ENCODE assay signal across 20 cellular contexts in genomic region chr16:4647661-4647965, GRCh38. TPM values are rescaled to one million over a fixed set of nuclear protein-coding genes. Genes with fewer than 3 reads are reported as not detected.
DNase-seq lines count a peak whose midpoint lies in the region; ATAC-seq and TF ChIP-seq lines count a peak whose summit lies in the region.
"Had no signal": no experiment of that assay in that cellular context is flagged by ENCODE, and none has a peak within 500 bp of the region (broad histone marks: within the 10 kb centered on the region; RNA-seq: fewer than 3 reads in every experiment).

No MANE protein-coding gene starts in this region.

- no peaks in the 10 kb centered on the region for H3K23me2 ChIP-seq in H9 (ENCODE audit: insufficient read length, low read depth, low read length, poor library complexity, severe bottlenecking)

- no peak overlapping the region for H3K4me3 Mint-ChIP-seq in activated CD4-positive, alpha-beta T cell treated with anti-CD3 and anti-CD28 coated beads for 36 hours
- H3K4me3 Mint-ChIP-seq in H9 = no peak overlapping the region
- H3K4me3 Mint-ChIP-seq in glutamatergic neuron (ENCODE audit: unreplicated experiment) = no peak overlapping the region
- H3K4me3 Mint-ChIP-seq in stimulated activated effector memory CD8-positive, alpha-beta T cell treated with anti-CD3 and anti-CD28 coated beads, Interleukin-12 subunit alpha, Interleukin-12 subunit beta, amount 100 ng/mL, for 72 hours = no peak overlapping the region
- H3K4me3 Mint-ChIP-seq: CD8-positive, alpha-beta memory T cell had no signal

- POLR2A ChIA-PET in activated CD4-positive, alpha-beta T cell treated with anti-CD3 and anti-CD28 coated beads for 36 hours (lab: Charles Lee) = no interaction called here

- no peaks in the 10 kb centered on the region; the same call in 1 of the 2 replicates for H3K79me2 ChIP-seq in H9 (ENCODE audit: insufficient read depth, low read length)

- no peak overlapping the region for H4K8ac ChIP-seq in H9 (replicated peaks; ENCODE audit: insufficient read length, low read depth, low read length)
- H4K8ac ChIP-seq in neuronal stem cell (ENCODE audit: low read depth, low read length) = no peak overlapping the region

- no CpG with 5 or more reads among the region's 8 CpGs for whole genome bisulfite sequencing in H9 (ENCODE audit: extremely low coverage, insufficient read length, low lambda C conversion rate)
- no CpG with 5 or more reads among the region's 8 CpGs for WGBS in neuronal stem cell (ENCODE audit: extremely low coverage in 2 of 2, insufficient read length in 2 of 2, insufficient replicate concordance in 1 of 2), 2 donors

- H3K18ac ChIP-seq in H9 (ENCODE audit: insufficient read length, low read depth, low read length) = no peak overlapping the region
- H3K18ac ChIP-seq in neuronal stem cell (ENCODE audit: low read length) = no peak overlapping the region

- H3K79me1 ChIP-seq in H9 (ENCODE audit: insufficient read depth, low read depth, low read length, poor library complexity, severe bottlenecking) = no peaks in the 10 kb centered on the region
- peaks cover 17% of the 10 kb centered on the region for H3K79me1 ChIP-seq in neuronal stem cell (ENCODE audit: low read depth, low read length)

- intact Hi-C loops in activated CD4-positive, alpha-beta T cell treated with anti-CD3 and anti-CD28 coated beads for 36 hours (cut with DNase I, micrococcal nuclease) = no loop called here

- H3K9me3 Mint-ChIP-seq in activated CD4-positive, alpha-beta T cell treated with anti-CD3 and anti-CD28 coated beads for 36 hours (ENCODE audit: low read depth) = no peaks in the 10 kb centered on the region
- H3K9me3 Mint-ChIP-seq in H9 = no peaks in the 10 kb centered on the region; a peak in 2 of 5 replicates
- H3K9me3 Mint-ChIP-seq in glutamatergic neuron (ENCODE audit: unreplicated experiment) = peaks cover 10% of the 10 kb centered on the region
- H3K9me3 Mint-ChIP-seq in stimulated activated effector memory CD8-positive, alpha-beta T cell treated with anti-CD3 and anti-CD28 coated beads, Interleukin-12 subunit alpha, Interleukin-12 subunit beta, amount 100 ng/mL, for 72 hours = no peaks in the 10 kb centered on the region
- H3K9me3 Mint-ChIP-seq: CD8-positive, alpha-beta memory T cell had no signal

- H3K4me1 Mint-ChIP-seq in activated CD4-positive, alpha-beta T cell treated with anti-CD3 and anti-CD28 coated beads for 36 hours = peaks cover 31% of the 10 kb centered on the region
- no peaks in the 10 kb centered on the region for H3K4me1 Mint-ChIP-seq in H9
- H3K4me1 Mint-ChIP-seq in glutamatergic neuron (ENCODE audit: low read depth, unreplicated experiment) = peaks cover 4% of the 10 kb centered on the region
- peaks cover 25% of the 10 kb centered on the region for H3K4me1 Mint-ChIP-seq in stimulated activated effector memory CD8-positive, alpha-beta T cell treated with anti-CD3 and anti-CD28 coated beads, Interleukin-12 subunit alpha, Interleukin-12 subunit beta, amount 100 ng/mL, for 72 hours

- H4K5ac ChIP-seq in H9 (ENCODE audit: insufficient read length, low read depth, low read length) = no peak overlapping the region

- H3K56ac ChIP-seq in H9 (ENCODE audit: insufficient read length, low read depth, low read length) = no peak overlapping the region

- TF ChIP-seq CTCF in H9 (conservative IDR thresholded peaks at IDR 0.05) (no peak), glutamatergic neuron (IDR thresholded peaks at IDR 0.05; ENCODE audit: partially characterized antibody, unreplicated experiment) (no peak)

- H3K27me3 Mint-ChIP-seq in activated CD4-positive, alpha-beta T cell treated with anti-CD3 and anti-CD28 coated beads for 36 hours = no peaks in the 10 kb centered on the region
- H3K27me3 Mint-ChIP-seq in H9 (ENCODE audit: low read depth) (no peaks in the 10 kb centered on the region), glutamatergic neuron (ENCODE audit: unreplicated experiment) (peaks cover 9% of the 10 kb centered on the region)

- DNase-seq in activated CD4-positive, alpha-beta T cell treated with anti-CD3 and anti-CD28 coated beads for 36 hours = no peak
- no peak for DNase-seq in activated CD4-positive, alpha-beta T cell treated with anti-CD3 and anti-CD28 coated beads, Interleukin-2, amount 50 U/mL, for 4 hours
- DNase-seq in H9 (no peak), glutamatergic neuron (no peak), NCI-H146 (lab: John Stamatoyannopoulos, UW) (no peak), neuronal stem cell (ENCODE audit: low spot score) (no peak)
- no peak for DNase-seq in stimulated activated effector memory CD8-positive, alpha-beta T cell treated with anti-CD3 and anti-CD28 coated beads, Interleukin-12 subunit alpha, Interleukin-12 subunit beta, amount 100 ng/mL, for 72 hours (ENCODE audit: low spot score in 2 of 2)
- DNase-seq: 8988T, BE2C, DMS79, MV-4-11, NCI-H1417 treated with DMSO at 0.1 percent for 48 hours, NCI-H2029, NCI-H2171, NCI-H446, NCI-H69, OCI-M1 had no signal

- H3K14ac ChIP-seq in H9 (ENCODE audit: insufficient read depth, low read length) (no peak overlapping the region), neuronal stem cell (ENCODE audit: low read length) (no peak overlapping the region)

- H3K9ac ChIP-seq in H9 (ENCODE audit: extremely low read depth, insufficient read length, low read length) (no peak overlapping the region), neuronal stem cell (ENCODE audit: low read depth, low read length, poor library complexity) (no peak overlapping the region)

- H3K23ac ChIP-seq in H9 (ENCODE audit: insufficient read length, low read depth, low read length) (no peak overlapping the region), neuronal stem cell (ENCODE audit: low read depth, low read length, poor library complexity) (no peak overlapping the region)

- H2BK12ac ChIP-seq in H9 (ENCODE audit: insufficient read length, low read depth, low read length) (no peak overlapping the region), neuronal stem cell (ENCODE audit: low read length) (no peak overlapping the region)

- H3K36me3 ChIP-seq in neuronal stem cell (replicated peaks in 1 of 2; ENCODE audit: control insufficient read depth in 2 of 2, insufficient read depth in 2 of 2, low read length in 2 of 2) = peaks cover 8 to 62% of the 10 kb centered on the region in 2 donors

- H3K4me1 ChIP-seq in H9 (ENCODE audit: insufficient read depth, low read length) (no peaks in the 10 kb centered on the region), neuronal stem cell (ENCODE audit: control insufficient read depth in 2 of 2, insufficient read depth in 1 of 2, low read depth in 1 of 2, low read length in 2 of 2) (no peaks in the 10 kb centered on the region)
- H3K4me1 ChIP-seq: BE2C had no signal

- no peak overlapping the region for H2BK15ac ChIP-seq in H9 (ENCODE audit: low read depth, low read length)
- H2BK15ac ChIP-seq in neuronal stem cell (ENCODE audit: low read length) = no peak overlapping the region

- no peak overlapping the region for H2BK120ac ChIP-seq in H9 (ENCODE audit: low read depth, low read length, poor library complexity, severe bottlenecking)
- no peak overlapping the region for H2BK120ac ChIP-seq in neuronal stem cell (ENCODE audit: low read depth, low read length)

- no peak overlapping the region for H2BK5ac ChIP-seq in H9 (ENCODE audit: insufficient read length, low read length)
- no peak overlapping the region for H2BK5ac ChIP-seq in neuronal stem cell (ENCODE audit: low read length)

- H3K4me2 ChIP-seq in H9 (ENCODE audit: insufficient read depth, insufficient read length, low read length) (no peak overlapping the region), neuronal stem cell (ENCODE audit: insufficient read depth, low read length, poor library complexity, severe bottlenecking) (no peak overlapping the region)

- H3K4me3 ChIP-seq in neuronal stem cell (ENCODE audit: low read length in 2 of 2) = no peak overlapping the region
- H3K4me3 ChIP-seq: K562 had no signal

- H4K20me1 ChIP-seq in H9 (ENCODE audit: control insufficient read depth, insufficient read depth, insufficient read length) = no peaks in the 10 kb centered on the region

- H3K9me3 ChIP-seq in H9 (ENCODE audit: control insufficient read depth, low read depth, low read length) = no peaks in the 10 kb centered on the region
- H3K9me3 ChIP-seq in neuronal stem cell (replicated peaks in 1 of 2; ENCODE audit: control insufficient read depth in 2 of 2, insufficient read depth in 1 of 2, low read depth in 1 of 2, low read length in 2 of 2) = peaks cover 5 to 14% of the 10 kb centered on the region in 2 donors
- H3K9me3 ChIP-seq: BE2C had no signal

- peak; percentile 2 for ATAC-seq in activated CD4-positive, alpha-beta T cell treated with anti-CD3 and anti-CD28 coated beads for 36 hours
- peak; percentile 19 for ATAC-seq in stimulated activated effector memory CD8-positive, alpha-beta T cell treated with anti-CD3 and anti-CD28 coated beads, Interleukin-12 subunit alpha, Interleukin-12 subunit beta, amount 100 ng/mL, for 72 hours
- ATAC-seq in HG02973 (IDR thresholded peaks at IDR 0.05; ENCODE audit: unreplicated experiment) = no peak
- ATAC-seq: K562 had no signal

- H3T11ph ChIP-seq in H9 (ENCODE audit: low read length) = no peak overlapping the region

- H3K27me3 ChIP-seq in H9 (ENCODE audit: insufficient read depth, low read length) (no peaks in the 10 kb centered on the region), neuronal stem cell (ENCODE audit: control insufficient read depth in 3 of 3, insufficient read depth in 3 of 3, low read depth in 1 of 3, low read length in 3 of 3) (no peaks in the 10 kb centered on the region)
- H3K27me3 ChIP-seq: BE2C had no signal

- H2AFZ ChIP-seq in H9 (ENCODE audit: low read length) (no peak overlapping the region), neuronal stem cell (ENCODE audit: low read length) (no peak overlapping the region)

- no peak overlapping the region for H2AK5ac ChIP-seq in H9 (ENCODE audit: insufficient read length, low read length)
- no peak overlapping the region for H2AK5ac ChIP-seq in neuronal stem cell (ENCODE audit: low read depth, low read length)

- H3K4ac ChIP-seq in H9 (ENCODE audit: low read depth, low read length) (no peak overlapping the region), neuronal stem cell (ENCODE audit: low read length) (no peak overlapping the region)

- peaks cover 22% of the 10 kb centered on the region for H3K36me3 Mint-ChIP-seq in activated CD4-positive, alpha-beta T cell treated with anti-CD3 and anti-CD28 coated beads for 36 hours (ENCODE audit: low read depth)
- H3K36me3 Mint-ChIP-seq in H9 (ENCODE audit: insufficient read depth in 1 of 3, low read depth in 3 of 3) = peaks cover 14 to 31% (median 19%) of the 10 kb centered on the region in 3 experiments; a peak in 6 of 7 replicates
- peaks cover 9% of the 10 kb centered on the region for H3K36me3 Mint-ChIP-seq in glutamatergic neuron (ENCODE audit: unreplicated experiment)
- H3K36me3 Mint-ChIP-seq in stimulated activated effector memory CD8-positive, alpha-beta T cell treated with anti-CD3 and anti-CD28 coated beads, Interleukin-12 subunit alpha, Interleukin-12 subunit beta, amount 100 ng/mL, for 72 hours = peaks cover 68% of the 10 kb centered on the region

- H3K27ac ChIP-seq in H9 (ENCODE audit: insufficient read length, low read depth, low read length) (no peak overlapping the region), neuronal stem cell (replicated peaks; ENCODE audit: low read length) (no peak overlapping the region)

- no peak overlapping the region for H4K91ac ChIP-seq in H9 (ENCODE audit: insufficient read length, low read depth, low read length)
- no peak overlapping the region for H4K91ac ChIP-seq in neuronal stem cell (ENCODE audit: low read depth, low read length, poor library complexity)

- no peak overlapping the region for H2BK20ac ChIP-seq in H9 (ENCODE audit: low read depth, low read length, poor library complexity, severe bottlenecking)

- H3K27ac Mint-ChIP-seq in activated CD4-positive, alpha-beta T cell treated with anti-CD3 and anti-CD28 coated beads for 36 hours = peak overlapping the region; percentile 37
- H3K27ac Mint-ChIP-seq in H9 (peak overlapping the region in 2 of 3 experiments; percentile 9 to 53; a peak in 1 of 7 replicates), glutamatergic neuron (ENCODE audit: unreplicated experiment) (peak overlapping the region; percentile 59)
- no peak overlapping the region for H3K27ac Mint-ChIP-seq in stimulated activated effector memory CD8-positive, alpha-beta T cell treated with anti-CD3 and anti-CD28 coated beads, Interleukin-12 subunit alpha, Interleukin-12 subunit beta, amount 100 ng/mL, for 72 hours

- CTCF ChIA-PET in activated CD4-positive, alpha-beta T cell treated with anti-CD3 and anti-CD28 coated beads for 36 hours (lab: Charles Lee) = interaction anchor here (0.9 kb wide), 1 partner anchor 173 kb away, joined by 3 read pairs; the partner anchor contains the start of gene NMRAL1

RNA-seq across cellular contexts. Expression of gene MGRN1, which starts 23.0 kb away (rescaled TPM):
- 10 to 100 TPM; 65.0 to 75.4 TPM for total RNA-seq in activated CD4-positive, alpha-beta T cell treated with anti-CD3 and anti-CD28 coated beads for 36 hours
- 91.6 and 93.9 TPM in 2 replicates for total RNA-seq in H9 (2021)
- total RNA-seq in glutamatergic neuron (ENCODE audit: unreplicated experiment) = 150 TPM
- 48.7 TPM for polyA plus RNA-seq in neuronal stem cell (2013, experiment 1 of 2)
- 51.0 TPM for polyA plus RNA-seq in neuronal stem cell (2013, experiment 2 of 2)

RNA-seq across cellular contexts. Expression of gene UBALD1, which starts 32.9 kb away (rescaled TPM):
- total RNA-seq in activated CD4-positive, alpha-beta T cell treated with anti-CD3 and anti-CD28 coated beads for 36 hours = 10 to 100 TPM in 1 of 2 experiments, 1 to 10 TPM in 1; 9.7 to 10.2 TPM
- total RNA-seq in H9 (2021) = 80.9 and 81.7 TPM in 2 replicates
- total RNA-seq in glutamatergic neuron (ENCODE audit: unreplicated experiment) = 54.6 TPM
- 13.4 TPM for polyA plus RNA-seq in neuronal stem cell (2013, experiment 1 of 2)
- polyA plus RNA-seq in neuronal stem cell (2013, experiment 2 of 2) = 13.0 TPM

RNA-seq across cellular contexts. Expression of gene NUDT16L1, which starts 45.7 kb away (rescaled TPM):
- total RNA-seq in activated CD4-positive, alpha-beta T cell treated with anti-CD3 and anti-CD28 coated beads for 36 hours = 10 to 100 TPM; 16.4 to 22.5 TPM
- total RNA-seq in H9 (2021) (49.4 and 50.0 TPM in 2 replicates), glutamatergic neuron (ENCODE audit: unreplicated experiment) (34.3 TPM)
- polyA plus RNA-seq in neuronal stem cell (2013, experiment 1 of 2) = 24.6 TPM
- 25.4 TPM for polyA plus RNA-seq in neuronal stem cell (2013, experiment 2 of 2)
